In the genomic region with DNA sequence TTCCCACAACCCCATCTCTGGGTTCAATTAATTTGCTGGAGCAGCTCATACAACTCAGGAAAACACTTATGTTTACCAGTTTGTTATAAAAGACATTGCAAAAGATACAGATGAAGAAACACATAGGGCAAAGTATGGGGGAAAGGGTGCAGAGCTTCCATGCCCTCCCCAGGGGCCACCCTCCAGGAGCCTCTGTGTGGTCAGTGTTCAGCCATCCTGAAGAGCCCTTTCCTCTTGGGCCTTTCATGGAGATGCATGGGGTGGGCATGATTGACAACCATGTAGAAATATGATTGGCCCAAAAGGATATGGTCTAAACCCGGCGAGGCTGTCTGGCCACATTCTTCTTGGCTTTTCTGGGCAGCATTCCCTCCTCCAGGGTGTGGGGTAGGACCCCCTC, we compare ENCODE assay signal across 29 cellular contexts. TPM values are rescaled to one million over a fixed set of nuclear protein-coding genes. Genes with fewer than 3 reads are reported as not detected.
"Had no signal": no experiment of that assay in that cellular context is flagged by ENCODE, and none has a peak within 500 bp of the region (broad histone marks: within the 10 kb centered on the region; RNA-seq: fewer than 3 reads in every experiment).

No MANE protein-coding gene starts in this region.

- H3K9me3 ChIP-seq: mucosa of descending colon, pancreas, right lobe of liver, testis, thyroid gland, transverse colon, upper lobe of left lung, vagina had no signal

- H3K4me2 ChIP-seq: smooth muscle cell had no signal

- H3K27me3 Mint-ChIP-seq: naive thymus-derived CD4-positive, alpha-beta T cell had no signal

- H3K9me3 Mint-ChIP-seq: naive thymus-derived CD4-positive, alpha-beta T cell; natural killer cell treated with Interleukin-12 subunit alpha and Interleukin-12 subunit beta and Interleukin-15 and Interleukin-18, amount 100 ng/mL, for 72 hours; stimulated activated memory B cell treated with anti-CD40 and anti-IgM and Interleukin-4, amounts not matched to agents 10 μg/mL and 1 μg/mL and 100 μg/mL, for 72 hours had no signal

- H3K4me3 Mint-ChIP-seq: naive thymus-derived CD4-positive, alpha-beta T cell; natural killer cell treated with Interleukin-12 subunit alpha and Interleukin-12 subunit beta and Interleukin-15 and Interleukin-18, amount 100 ng/mL, for 72 hours; stimulated activated memory B cell treated with anti-CD40 and anti-IgM and Interleukin-4, amounts not matched to agents 10 μg/mL and 1 μg/mL and 100 μg/mL, for 72 hours had no signal

- H3K27me3 ChIP-seq: pancreas, right atrium auricular region, right lobe of liver, testis, thyroid gland, transverse colon, upper lobe of left lung, vagina had no signal

- H3K4me3 ChIP-seq: heart right ventricle, left ventricle myocardium inferior, lung, mucosa of descending colon, pancreas, right atrium auricular region, right lobe of liver, smooth muscle cell, stomach, testis, thyroid gland, transverse colon, upper lobe of left lung, vagina had no signal

- ATAC-seq: heart right ventricle; left colon; mucosa of descending colon; naive thymus-derived CD4-positive, alpha-beta T cell; natural killer cell treated with Interleukin-12 subunit alpha and Interleukin-12 subunit beta and Interleukin-15 and Interleukin-18, amount 100 ng/mL, for 72 hours; pancreas; right lobe of liver; stimulated activated memory B cell treated with anti-CD40 and anti-IgM and Interleukin-4, amounts not matched to agents 10 μg/mL and 1 μg/mL and 100 μg/mL, for 72 hours; stimulated activated naive CD8-positive, alpha-beta T cell treated with anti-CD3 and anti-CD28 coated beads, Interleukin-15, Interleukin-2, amounts not matched to agents 100 U/mL and 50 U/mL, for 24 hours had no signal

- H3K36me3 ChIP-seq: heart right ventricle, left ventricle myocardium inferior, pancreas, right atrium auricular region, right lobe of liver, stomach, thyroid gland, transverse colon, upper lobe of left lung, vagina had no signal

- H3K36me3 Mint-ChIP-seq: natural killer cell treated with Interleukin-12 subunit alpha and Interleukin-12 subunit beta and Interleukin-15 and Interleukin-18, amount 100 ng/mL, for 72 hours; stimulated activated memory B cell treated with anti-CD40 and anti-IgM and Interleukin-4, amounts not matched to agents 10 μg/mL and 1 μg/mL and 100 μg/mL, for 72 hours had no signal

- H3K27ac ChIP-seq: heart right ventricle, left ventricle myocardium inferior, pancreas, right atrium auricular region, right lobe of liver, stomach, testis, thyroid gland, transverse colon, upper lobe of left lung, vagina had no signal

- H3K27ac Mint-ChIP-seq: naive thymus-derived CD4-positive, alpha-beta T cell; natural killer cell treated with Interleukin-12 subunit alpha and Interleukin-12 subunit beta and Interleukin-15 and Interleukin-18, amount 100 ng/mL, for 72 hours; stimulated activated memory B cell treated with anti-CD40 and anti-IgM and Interleukin-4, amounts not matched to agents 10 μg/mL and 1 μg/mL and 100 μg/mL, for 72 hours had no signal

- DNase-seq: heart right ventricle; hippocampal formation; kidney; left colon; left ventricle myocardium inferior; mesendoderm; midbrain; mucosa of descending colon; naive thymus-derived CD4-positive, alpha-beta T cell; pancreas; posterior cingulate gyrus; right lobe of liver; stimulated activated CD4-positive, alpha-beta T cell treated with anti-CD3 and anti-CD28 coated beads, Interleukin-1b, Interleukin-23, amount 100 ng/mL, for 48 hours; stimulated activated CD4-positive, alpha-beta T cell treated with anti-CD3 and anti-CD28 coated beads, Interleukin-2, amount 100 ng/mL, for 48 hours; stimulated activated CD4-positive, alpha-beta T cell treated with anti-CD3 and anti-CD28 coated beads, Interleukin-4, amount 100 ng/mL, for 4 hours; stimulated activated CD8-positive, alpha-beta memory T cell treated with anti-CD3 and anti-CD28 coated beads, Interleukin-4, amount 100 ng/mL, for 48 hours; stimulated activated naive CD8-positive, alpha-beta T cell treated with anti-CD3 and anti-CD28 coated beads, Interleukin-15, Interleukin-2, amounts not matched to agents 100 U/mL and 50 U/mL, for 24 hours; stomach; testis; thyroid gland; transverse colon had no signal

- H3K4me1 ChIP-seq: testis had no signal

RNA-seq across cellular contexts. Expression of gene PDE9A, which starts 56.8 kb away (rescaled TPM):
- total RNA-seq: myocyte had no signal
